14 cellular contexts compared by ENCODE assay signal in genomic region chr16:9039208-9039607, GRCh38. TPM values are rescaled to one million over a fixed set of nuclear protein-coding genes. Genes with fewer than 3 reads are reported as not detected.
DNase-seq lines count a peak whose midpoint lies in the region; ATAC-seq and TF ChIP-seq lines count a peak whose summit lies in the region.
"Had no signal": no experiment of that assay in that cellular context is flagged by ENCODE, and none has a peak within 500 bp of the region (broad histone marks: within the 10 kb centered on the region; RNA-seq: fewer than 3 reads in every experiment).

No MANE protein-coding gene starts in this region.

- H3K4me3 Mint-ChIP-seq in activated naive CD4-positive, alpha-beta T cell treated with anti-CD3 and anti-CD28 coated beads, Interleukin-2, amount 10 ng/mL, durations not matched to agents 7 days and 5 days = no peak overlapping the region
- H3K4me3 Mint-ChIP-seq in nephron progenitor cell = no peak overlapping the region
- no peak overlapping the region for H3K4me3 Mint-ChIP-seq in stimulated activated naive CD8-positive, alpha-beta T cell treated with anti-CD3 and anti-CD28 coated beads, Interleukin-15, amount 100 ng/mL, for 72 hours

- ATAC-seq in stimulated activated naive CD8-positive, alpha-beta T cell treated with anti-CD3 and anti-CD28 coated beads, Interleukin-15, amount 100 ng/mL, for 72 hours = no peak

- H3K36me3 Mint-ChIP-seq in activated naive CD4-positive, alpha-beta T cell treated with anti-CD3 and anti-CD28 coated beads, Interleukin-2, amount 10 ng/mL, durations not matched to agents 7 days and 5 days = no peaks in the 10 kb centered on the region
- H3K36me3 Mint-ChIP-seq in nephron progenitor cell (ENCODE audit: low read depth) = no peaks in the 10 kb centered on the region

- peak overlapping the region; percentile 19 for H3K27ac Mint-ChIP-seq in activated naive CD4-positive, alpha-beta T cell treated with anti-CD3 and anti-CD28 coated beads, Interleukin-2, amount 10 ng/mL, durations not matched to agents 7 days and 5 days
- H3K27ac Mint-ChIP-seq in nephron progenitor cell = no peak overlapping the region
- H3K27ac Mint-ChIP-seq in stimulated activated naive CD8-positive, alpha-beta T cell treated with anti-CD3 and anti-CD28 coated beads, Interleukin-15, amount 100 ng/mL, for 72 hours = no peak overlapping the region
- H3K27ac Mint-ChIP-seq: activated T-helper 2 cell treated with anti-CD3 and anti-CD28 coated beads, Interferon-gamma antibody, Interleukin-2, Interleukin-4, amounts not matched to agents 10 μg/mL and 5 μg/mL and 100 μg/mL, durations not matched to agents 14 hours and 24 hours and 36 hours had no signal

- CTCF ChIA-PET in activated naive CD4-positive, alpha-beta T cell treated with anti-CD3 and anti-CD28 coated beads, Interleukin-2, amount 10 ng/mL, durations not matched to agents 7 days and 5 days (lab: Charles Lee) = interaction anchor here (0.9 kb wide), 1 partner anchor 30 kb away, joined by 3 read pairs; no protein-coding TSS in a partner anchor

- H3K9me3 Mint-ChIP-seq in activated naive CD4-positive, alpha-beta T cell treated with anti-CD3 and anti-CD28 coated beads, Interleukin-2, amount 10 ng/mL, durations not matched to agents 7 days and 5 days = no peaks in the 10 kb centered on the region
- peaks cover 4% of the 10 kb centered on the region for H3K9me3 Mint-ChIP-seq in nephron progenitor cell
- H3K9me3 Mint-ChIP-seq in stimulated activated naive CD8-positive, alpha-beta T cell treated with anti-CD3 and anti-CD28 coated beads, Interleukin-15, amount 100 ng/mL, for 72 hours = peaks cover 4 to 7% of the 10 kb centered on the region in 2 donors
- H3K9me3 Mint-ChIP-seq: activated T-helper 2 cell treated with anti-CD3 and anti-CD28 coated beads, Interferon-gamma antibody, Interleukin-2, Interleukin-4, amounts not matched to agents 10 μg/mL and 5 μg/mL and 100 μg/mL, durations not matched to agents 14 hours and 24 hours and 36 hours had no signal

- peak; percentile 24 for DNase-seq in activated naive CD4-positive, alpha-beta T cell treated with anti-CD3 and anti-CD28 coated beads, Interleukin-2, amount 10 ng/mL, durations not matched to agents 7 days and 5 days
- no peak for DNase-seq in activated naive CD4-positive, alpha-beta T cell (lab: John Stamatoyannopoulos, UW)
- DNase-seq in dermis blood vessel endothelial cell (peak; percentile 56), nephron progenitor cell (peak; percentile 12), AG20443 (ENCODE audit: low spot score) (no peak)
- DNase-seq in stimulated activated CD4-positive, alpha-beta T cell treated with anti-CD3 and anti-CD28 coated beads, Interleukin-2, amount 100 ng/mL, for 48 hours = no peak
- DNase-seq in stimulated activated naive CD8-positive, alpha-beta T cell treated with anti-CD3 and anti-CD28 coated beads, Interleukin-15, amount 100 ng/mL, for 72 hours = no peak
- DNase-seq: DMS153; NCI-H1694; NCI-H748 treated with DMSO at 0.1 percent for 48 hours; stimulated activated CD4-positive, alpha-beta T cell treated with anti-CD3 and anti-CD28 coated beads, Interleukin-4, amount 100 ng/mL, for 1 hour; stimulated activated naive CD4-positive, alpha-beta T cell had no signal

- peaks cover 9% of the 10 kb centered on the region for H3K27me3 Mint-ChIP-seq in activated naive CD4-positive, alpha-beta T cell treated with anti-CD3 and anti-CD28 coated beads, Interleukin-2, amount 10 ng/mL, durations not matched to agents 7 days and 5 days
- peaks cover 15% of the 10 kb centered on the region for H3K27me3 Mint-ChIP-seq in nephron progenitor cell (ENCODE audit: low read depth, poor library complexity)
- H3K27me3 Mint-ChIP-seq in stimulated activated naive CD8-positive, alpha-beta T cell treated with anti-CD3 and anti-CD28 coated beads, Interleukin-15, amount 100 ng/mL, for 72 hours = no peaks in the 10 kb centered on the region

- no peak for TF ChIP-seq CTCF in nephron progenitor cell (IDR thresholded peaks at IDR 0.05)

- H3K4me1 Mint-ChIP-seq in activated naive CD4-positive, alpha-beta T cell treated with anti-CD3 and anti-CD28 coated beads, Interleukin-2, amount 10 ng/mL, durations not matched to agents 7 days and 5 days = no peaks in the 10 kb centered on the region
- H3K4me1 Mint-ChIP-seq in nephron progenitor cell = no peaks in the 10 kb centered on the region
- H3K4me1 Mint-ChIP-seq in stimulated activated naive CD8-positive, alpha-beta T cell treated with anti-CD3 and anti-CD28 coated beads, Interleukin-15, amount 100 ng/mL, for 72 hours = no peaks in the 10 kb centered on the region

TF ChIP-seq in PFSK-1, 5 proteins besides CTCF, POLR2A, EP300 and RAD21:
- TF ChIP-seq SIN3A (IDR thresholded peaks at IDR 0.05; ENCODE audit: borderline replicate concordance, insufficient read depth, low read length) (no peak), REST (IDR thresholded peaks at IDR 0.05; ENCODE audit: insufficient read depth in 1 of 2, low read depth in 2 of 2, low read length in 2 of 2) (peak; percentile 87 to 96), POLR2AphosphoS5 (IDR thresholded peaks at IDR 0.05; ENCODE audit: low read depth, low read length) (no peak)
TF ChIP-seq in PFSK-1: peak in this region for 1.

RNA-seq across cellular contexts. Expression of gene HAPSTR1, which starts 52.2 kb away (rescaled TPM):
- 13.3 TPM for polyA plus RNA-seq in PFSK-1 (2012; ENCODE audit: insufficient read length, low read depth)
- total RNA-seq in dermis blood vessel endothelial cell = 70.1 and 81.4 TPM in 2 replicates

Comparison
In these comparisons a context has a peak if more than half of its experiments do, and no peak if none do; other contexts are left out.
1. DNase-seq: peak in activated naive CD4-positive, alpha-beta T cell treated with anti-CD3 and anti-CD28 coated beads, Interleukin-2, amount 10 ng/mL, durations not matched to agents 7 days and 5 days (single experiment), dermis blood vessel endothelial cell (single experiment) and nephron progenitor cell (single experiment); none in activated naive CD4-positive, alpha-beta T cell (0 of 4), stimulated activated CD4-positive, alpha-beta T cell treated with anti-CD3 and anti-CD28 coated beads, Interleukin-2, amount 100 ng/mL, for 48 hours (0 of 2), AG20443 (single experiment) and stimulated activated naive CD8-positive, alpha-beta T cell treated with anti-CD3 and anti-CD28 coated beads, Interleukin-15, amount 100 ng/mL, for 72 hours (0 of 2).